16 cellular contexts compared by ENCODE assay signal in genomic region chr4:182085051-182085480, GRCh38.
A peak's percentile ranks its signal among the peaks of the same experiment; 100 is the strongest.
DNase-seq lines count a peak whose midpoint lies in the region; TF ChIP-seq lines count a peak whose summit lies in the region.
"Had no signal": no experiment of that assay in that cellular context is flagged by ENCODE, and none has a peak within 500 bp of the region (broad histone marks: within the 10 kb centered on the region; RNA-seq: fewer than 3 reads in every experiment).

No MANE protein-coding gene starts in this region.

- no peak for TF ChIP-seq EP300 in transverse colon (IDR thresholded peaks at IDR 0.05; ENCODE audit: low read depth)

- DNase-seq in HAP-1 (ENCODE audit: low spot score in 2 of 2) (peak; percentile 61 to 95), astrocyte of the cerebellum (ENCODE audit: low read depth) (peak; percentile 85), islet precursor cell (peak; percentile 76), coronary artery (ENCODE audit: low spot score) (no peak), midbrain (lab: John Stamatoyannopoulos, UW) (no peak), GM10248 (ENCODE audit: extremely low spot score) (no peak), transverse colon (no peak)
- DNase-seq: activated CD4-positive, alpha-beta T cell treated with anti-CD3 and anti-CD28 coated beads, Interleukin-2, amount 50 U/mL, for 48 hours; CD4-positive, alpha-beta memory T cell; dorsolateral prefrontal cortex; GDM1; naive thymus-derived CD8-positive, alpha-beta T cell; NCI-H187 treated with DMSO at 0.1 percent for 48 hours; right lobe of liver; stimulated activated naive CD4-positive, alpha-beta T cell had no signal

- peak overlapping the region; percentile 17 for H3K4me2 ChIP-seq in skeletal muscle satellite cell (ENCODE audit: low read length)

- TF ChIP-seq POLR2A in transverse colon (IDR thresholded peaks at IDR 0.05), result no peak

- no peaks in the 10 kb centered on the region for H3K36me3 ChIP-seq in HAP-1 (replicated peaks)
- no peaks in the 10 kb centered on the region for H3K36me3 ChIP-seq in skeletal muscle satellite cell (ENCODE audit: insufficient read depth, low read length)
- H3K36me3 ChIP-seq in transverse colon, result no peaks in the 10 kb centered on the region
- H3K36me3 ChIP-seq: right lobe of liver had no signal

- H3K27ac ChIP-seq in coronary artery, result no peak overlapping the region
- no peak overlapping the region for H3K27ac ChIP-seq in transverse colon
- H3K27ac ChIP-seq: dorsolateral prefrontal cortex, right lobe of liver had no signal

- H3K4me1 ChIP-seq in HAP-1 (peaks cover 34% of the 10 kb centered on the region), skeletal muscle satellite cell (ENCODE audit: control insufficient read depth, insufficient read depth, low read length) (peaks cover 6% of the 10 kb centered on the region), transverse colon (no peaks in the 10 kb centered on the region)
- H3K4me1 ChIP-seq: right lobe of liver had no signal

- in situ Hi-C loops in HAP-1 (cut with MboI; ENCODE audit: low sequenced_read_pairs), result no loop called here
- in situ Hi-C loops in astrocyte of the cerebellum (cut with HindIII; ENCODE audit: low sequenced_read_pairs), result no loop called here
- in situ Hi-C loops in transverse colon (cut with MboI; ENCODE audit: low pct_ligation_motif_present in 1 of 4, low pct_unique_long_range_greater_than_20kb in 1 of 4, low sequenced_read_pairs in 3 of 4), result no loop called here

- no peak overlapping the region for H3K9ac ChIP-seq in skeletal muscle satellite cell (ENCODE audit: low read depth, low read length)

- TF ChIP-seq CTCF in astrocyte of the cerebellum (IDR thresholded peaks at IDR 0.05; ENCODE audit: low read depth, low read length, missing control alignments) (no peak), coronary artery (IDR thresholded peaks at IDR 0.05) (no peak), GM10248 (IDR thresholded peaks at IDR 0.05; ENCODE audit: control extremely low read depth, extremely low read depth, low read depth, missing control alignments) (no peak), transverse colon (IDR thresholded peaks at IDR 0.05) (no peak)

- CTCF ChIA-PET in GM10248 (lab: Yijun Ruan, JAX), result interaction anchor here (0.9 kb wide), 1 partner anchor 18 kb away, joined by 3 read pairs; no protein-coding TSS in a partner anchor

- intact Hi-C loops in transverse colon (cut with DNase I; ENCODE audit: low total_unique reads), result no loop called here

- POLR2A ChIA-PET in GM10248 (lab: Yijun Ruan, JAX), result no interaction called here

- no peaks in the 10 kb centered on the region for H3K9me3 ChIP-seq in HAP-1
- H3K9me3 ChIP-seq in skeletal muscle satellite cell (replicated peaks; ENCODE audit: low read length), result no peaks in the 10 kb centered on the region
- H3K9me3 ChIP-seq in transverse colon, result no peaks in the 10 kb centered on the region
- H3K9me3 ChIP-seq: right lobe of liver had no signal

- 38 to 50% methylated on average over 4 of the region's 4 CpGs for WGBS in transverse colon (ENCODE audit: low coverage in 1 of 2), 2 donors

- no peaks in the 10 kb centered on the region for H3K27me3 ChIP-seq in HAP-1 (ENCODE audit: low read depth)
- no peaks in the 10 kb centered on the region for H3K27me3 ChIP-seq in skeletal muscle satellite cell (ENCODE audit: control insufficient read depth, insufficient read depth, low read length)
- H3K27me3 ChIP-seq in transverse colon, result no peaks in the 10 kb centered on the region
- H3K27me3 ChIP-seq: right lobe of liver had no signal

- no peak overlapping the region for H3K4me3 ChIP-seq in HAP-1
- peak overlapping the region; percentile 18 for H3K4me3 ChIP-seq in astrocyte of the cerebellum (ENCODE audit: low read depth, low read length)
- H3K4me3 ChIP-seq in skeletal muscle satellite cell (ENCODE audit: low read length), result no peak overlapping the region
- no peak overlapping the region for H3K4me3 ChIP-seq in coronary artery
- H3K4me3 ChIP-seq in transverse colon, result no peak overlapping the region
- H3K4me3 ChIP-seq: dorsolateral prefrontal cortex, right lobe of liver had no signal

Comparison
In these comparisons a context has a peak if more than half of its experiments do, and no peak if none do; other contexts are left out.
1. DNase-seq: peak in HAP-1 (2 of 2), astrocyte of the cerebellum (single experiment) and islet precursor cell (single experiment); none in coronary artery (single experiment), midbrain (single experiment), GM10248 (single experiment) and transverse colon (single experiment).